ENCODE assay signal across 24 cellular contexts in genomic region chr4:169092889-169093522, GRCh38.
DNase-seq lines count a peak whose midpoint lies in the region; ATAC-seq, FAIRE-seq and TF ChIP-seq lines count a peak whose summit lies in the region.
"Had no signal": no experiment of that assay in that cellular context is flagged by ENCODE, and none has a peak within 500 bp of the region (broad histone marks: within the 10 kb centered on the region; RNA-seq: fewer than 3 reads in every experiment).

No MANE protein-coding gene starts in this region.

- H3K27ac ChIP-seq in kidney (ENCODE audit: low read depth in 2 of 2, low read length in 2 of 2) = no peak overlapping the region
- H3K27ac ChIP-seq in small intestine (ENCODE audit: low read depth in 1 of 2, low read length in 1 of 2) = no peak overlapping the region
- H3K27ac ChIP-seq: KMS-11, SJCRH30 had no signal

- peak; percentile 66 for FAIRE-seq in kidney (lab: Jason Lieb, UNC)
- peak; percentile 79 for FAIRE-seq in small intestine (lab: Jason Lieb, UNC)
- FAIRE-seq: D721Med, GM18507, H1 had no signal

- H3K4me1 ChIP-seq in kidney (ENCODE audit: control insufficient read depth in 1 of 2, insufficient read depth in 1 of 2, low read depth in 1 of 2, low read length in 2 of 2) = no peaks in the 10 kb centered on the region
- H3K4me1 ChIP-seq in small intestine (ENCODE audit: control insufficient read depth in 2 of 2, insufficient read depth in 1 of 2, low read depth in 1 of 2, low read length in 1 of 2) = no peaks in the 10 kb centered on the region
- H3K4me1 ChIP-seq: SJCRH30 had no signal

- peak; percentile 7 for DNase-seq in NCI-H748 (lab: John Stamatoyannopoulos, UW; ENCODE audit: unreplicated experiment)
- no peak for DNase-seq in NCI-H748 treated with DMSO at 0.1 percent for 48 hours (lab: John Stamatoyannopoulos, UW)
- peak; percentile 37 for DNase-seq in NCI-H146 treated with DMSO at 0.1 percent for 48 hours (lab: John Stamatoyannopoulos, UW; ENCODE audit: unreplicated experiment)
- no peak for DNase-seq in kidney
- DNase-seq in small intestine = no peak
- no peak for DNase-seq in NCI-H1105 (lab: John Stamatoyannopoulos, UW)
- DNase-seq in G401 (ENCODE audit: low spot score) = no peak
- no peak for DNase-seq in stimulated activated naive CD8-positive, alpha-beta T cell treated with anti-CD3 and anti-CD28 coated beads, Interleukin-15, Interleukin-2, amounts not matched to agents 100 U/mL and 50 U/mL, for 24 hours
- DNase-seq: 8988T; CD4-positive, CD25-positive, alpha-beta regulatory T cell; HCEC 1CT; IMR-90; NCI-H1092; NCI-H1694; NCI-H2029 treated with DMSO at 0.1 percent for 48 hours; NCI-H446 treated with DMSO at 0.1 percent for 48 hours; NCI-H526; SJCRH30 had no signal

- H3K4me3 ChIP-seq in kidney (ENCODE audit: low read length in 2 of 2) (no peak overlapping the region), small intestine (ENCODE audit: low read depth in 1 of 2, low read length in 2 of 2) (no peak overlapping the region)
- H3K4me3 ChIP-seq: SJCRH30 had no signal

- H3K9ac ChIP-seq in kidney (ENCODE audit: low read length in 2 of 2) = no peak overlapping the region
- H3K9ac ChIP-seq: KMS-11 had no signal

- in situ Hi-C loops in G401 (cut with HindIII; ENCODE audit: low sequenced_read_pairs) = no loop called here

- H3K27me3 ChIP-seq in small intestine (ENCODE audit: control insufficient read depth in 2 of 2, insufficient read depth in 2 of 2, low read length in 2 of 2) = no peaks in the 10 kb centered on the region
- H3K27me3 ChIP-seq: SJCRH30 had no signal

- H3K9me3 ChIP-seq in kidney (ENCODE audit: control insufficient read depth in 1 of 2, low read length in 2 of 2) (peaks cover 0 to 5% of the 10 kb centered on the region in 2 donors), small intestine (ENCODE audit: control insufficient read depth, low read depth) (no peaks in the 10 kb centered on the region)
- H3K9me3 ChIP-seq: SJCRH30 had no signal

- TF ChIP-seq CTCF in kidney (IDR thresholded peaks at IDR 0.05; ENCODE audit: borderline replicate concordance, extremely low read depth, insufficient read depth) = no peak

- WGBS in small intestine, 3 donors = 88 to 93% (median 90%) methylated on average over 3 of the region's 3 CpGs

- ATAC-seq in stimulated activated naive CD8-positive, alpha-beta T cell treated with anti-CD3 and anti-CD28 coated beads, Interleukin-15, Interleukin-2, amounts not matched to agents 100 U/mL and 50 U/mL, for 24 hours = no peak
- ATAC-seq: Right ventricle myocardium inferior, SK-N-SH treated with all-trans-retinoic acid at 6 μM for 48 hours had no signal

- H3K36me3 ChIP-seq in kidney (ENCODE audit: control insufficient read depth in 1 of 2, insufficient read depth in 2 of 2, low read length in 2 of 2) (peaks cover 7 to 15% of the 10 kb centered on the region in 2 donors), small intestine (ENCODE audit: control insufficient read depth in 2 of 2, insufficient read depth in 2 of 2, low read length in 2 of 2) (peaks cover 0 to 7% of the 10 kb centered on the region in 2 donors)
- H3K36me3 ChIP-seq: SJCRH30 had no signal

- intact Hi-C loops in kidney (cut with DNase I) = no loop called here

Comparison
In these comparisons a context has a peak if more than half of its experiments do, and no peak if none do; other contexts are left out.
1. DNase-seq: peak in NCI-H748 (single experiment) and NCI-H146 treated with DMSO at 0.1 percent for 48 hours (single experiment); none in NCI-H748 treated with DMSO at 0.1 percent for 48 hours (single experiment), kidney (single experiment), small intestine (single experiment), NCI-H1105 (single experiment), G401 (single experiment) and stimulated activated naive CD8-positive, alpha-beta T cell treated with anti-CD3 and anti-CD28 coated beads, Interleukin-15, Interleukin-2, amounts not matched to agents 100 U/mL and 50 U/mL, for 24 hours (single experiment).